ENCODE assay signal across 1 cellular context in genomic region chr3:156005698-156006097, GRCh38.
TF ChIP-seq lines count a peak whose summit lies in the region.

No MANE protein-coding gene starts in this region.

TF ChIP-seq in HepG2, 621 proteins besides CTCF, POLR2A, EP300 and RAD21 (continued from another document and continues in another):
- TF ChIP-seq ZHX2 (IDR thresholded peaks at IDR 0.05; ENCODE audit: low read depth) (no peak), ZHX2 (CRISPR knock-in tag; IDR thresholded peaks at IDR 0.05; ENCODE audit: borderline replicate concordance) (no peak), ZNF142 (CRISPR knock-in tag; IDR thresholded peaks at IDR 0.05) (no peak), SNAPC4 (CRISPR knock-in tag; IDR thresholded peaks at IDR 0.05) (no peak), ZBTB14 (CRISPR knock-in tag; IDR thresholded peaks at IDR 0.05) (no peak), ATF3 (CRISPR knock-in tag; IDR thresholded peaks at IDR 0.05) (no peak), GMEB1 (CRISPR knock-in tag; IDR thresholded peaks at IDR 0.05; ENCODE audit: borderline replicate concordance) (no peak), ZNF704 (CRISPR knock-in tag; IDR thresholded peaks at IDR 0.05; ENCODE audit: borderline replicate concordance) (no peak), MZF1 (CRISPR knock-in tag; IDR thresholded peaks at IDR 0.05; ENCODE audit: borderline replicate concordance) (no peak), NFE2L2 (IDR thresholded peaks at IDR 0.05; ENCODE audit: low read length) (no peak), NR0B2 (CRISPR knock-in tag; IDR thresholded peaks at IDR 0.05) (no peak), SATB2 (CRISPR knock-in tag; IDR thresholded peaks at IDR 0.05) (no peak), SETDB1 (CRISPR knock-in tag; IDR thresholded peaks at IDR 0.05; ENCODE audit: borderline replicate concordance) (no peak), XBP1 (CRISPR knock-in tag; IDR thresholded peaks at IDR 0.05) (no peak), IKZF4 (CRISPR knock-in tag; IDR thresholded peaks at IDR 0.05; ENCODE audit: borderline replicate concordance, low read depth, not compliant biosample characterization) (no peak), DMTF1 (CRISPR knock-in tag; IDR thresholded peaks at IDR 0.05) (no peak), MYPOP (CRISPR knock-in tag; IDR thresholded peaks at IDR 0.05) (no peak), DR1 (CRISPR knock-in tag; IDR thresholded peaks at IDR 0.05) (no peak), ZFP36 (IDR thresholded peaks at IDR 0.05; ENCODE audit: borderline replicate concordance, low read depth, low read length, partially characterized antibody) (no peak), ZBTB7B (CRISPR knock-in tag; IDR thresholded peaks at IDR 0.05) (no peak), ZNF570 (CRISPR knock-in tag; IDR thresholded peaks at IDR 0.05; ENCODE audit: borderline replicate concordance) (no peak)
